In genomic region chr16:918068-918467, GRCh38 we compare ENCODE assay signal across 1 cellular context.
TF ChIP-seq lines count a peak whose summit lies in the region.

No MANE protein-coding gene starts in this region.

TF ChIP-seq in IMR-90, 13 proteins besides CTCF, POLR2A, EP300 and RAD21:
- no peak for TF ChIP-seq CEBPB (IDR thresholded peaks at IDR 0.05; ENCODE audit: low read depth, low read length)
- TF ChIP-seq SMC3 (IDR thresholded peaks at IDR 0.05; ENCODE audit: low read depth, low read length), result no peak
- no peak for TF ChIP-seq MAFK (IDR thresholded peaks at IDR 0.05; ENCODE audit: low read depth, low read length)
- no peak for TF ChIP-seq MXI1 (IDR thresholded peaks at IDR 0.05; ENCODE audit: borderline replicate concordance, low read depth, low read length)
- no peak for TF ChIP-seq RFX5 (IDR thresholded peaks at IDR 0.05; ENCODE audit: low read depth, low read length)
- no peak for TF ChIP-seq NFE2L2 (IDR thresholded peaks at IDR 0.05; ENCODE audit: low read depth, low read length)
- no peak for TF ChIP-seq FOS (IDR thresholded peaks at IDR 0.05; ENCODE audit: low read depth, low read length)
- TF ChIP-seq MAZ (IDR thresholded peaks at IDR 0.05; ENCODE audit: borderline replicate concordance, low read depth, low read length), result no peak
- no peak for TF ChIP-seq CHD1 (IDR thresholded peaks at IDR 0.05; ENCODE audit: low read depth, low read length)
